3 cellular contexts compared by ENCODE assay signal in genomic region chr1:56610097-56610496, GRCh38. TPM values are rescaled to one million over a fixed set of nuclear protein-coding genes. Genes with fewer than 3 reads are reported as not detected.
"Had no signal": no experiment of that assay in that cellular context is flagged by ENCODE, and none has a peak within 500 bp of the region (broad histone marks: within the 10 kb centered on the region; RNA-seq: fewer than 3 reads in every experiment).

No MANE protein-coding gene starts in this region.

RNA-seq across cellular contexts. Expression of gene PRKAA2, which starts 35.0 kb away (rescaled TPM):
- total RNA-seq: HT-29, K562 had no signal
- polyA plus RNA-seq: IgD-negative memory B cell had no signal
